ENCODE assay signal across 8 cellular contexts in genomic region chr4:118224239-118224829, GRCh38.
A peak's percentile ranks its signal among the peaks of the same experiment; 100 is the strongest.
DNase-seq lines count a peak whose midpoint lies in the region; ATAC-seq lines count a peak whose summit lies in the region.

No MANE protein-coding gene starts in this region.

- peak; percentile 69 for ATAC-seq in GM21526 (IDR thresholded peaks at IDR 0.05; ENCODE audit: low FRiP score, unreplicated experiment)

- DNase-seq in Daoy (ENCODE audit: low read depth) (peak; percentile 14), M059J (ENCODE audit: low read depth) (peak; percentile 57), SK-N-DZ (ENCODE audit: low spot score) (peak; percentile 67), fibroblast of the conjunctiva (ENCODE audit: low read depth) (peak; percentile 75), retina (peak; percentile 56)
- no peak for DNase-seq in activated CD8-positive, alpha-beta memory T cell treated with anti-CD3 and anti-CD28 coated beads for 24 hours
- DNase-seq in activated CD4-positive, alpha-beta T cell treated with anti-CD3 and anti-CD28 coated beads, Interleukin-2, amount 50 U/mL, for 4 hours = no peak

Comparison
In these comparisons a context has a peak if more than half of its experiments do, and no peak if none do; other contexts are left out.
1. DNase-seq: peak in Daoy (single experiment), M059J (single experiment), SK-N-DZ (single experiment), fibroblast of the conjunctiva (single experiment) and retina (single experiment); none in activated CD8-positive, alpha-beta memory T cell treated with anti-CD3 and anti-CD28 coated beads for 24 hours (single experiment) and activated CD4-positive, alpha-beta T cell treated with anti-CD3 and anti-CD28 coated beads, Interleukin-2, amount 50 U/mL, for 4 hours (0 of 2).